ENCODE assay signal across 8 cellular contexts in genomic region chr17:20992987-20993862, GRCh38. TPM values are rescaled to one million over a fixed set of nuclear protein-coding genes. Genes with fewer than 3 reads are reported as not detected.
DNase-seq lines count a peak whose midpoint lies in the region; TF ChIP-seq lines count a peak whose summit lies in the region.

No MANE protein-coding gene starts in this region.

- no peak overlapping the region for H3K9ac ChIP-seq in mammary epithelial cell (ENCODE audit: insufficient read depth, low read length)

- dilution Hi-C loops in mammary epithelial cell (cut with HindIII; ENCODE audit: low sequenced_read_pairs), result no loop called here

- H3K36me3 ChIP-seq in mammary epithelial cell (ENCODE audit: insufficient read depth, low read length), result no peaks in the 10 kb centered on the region

- CTCF ChIA-PET in mammary epithelial cell (lab: Charles Lee; ENCODE audit: low non-redundant PET), result interaction anchor here (0.6 to 1.0 kb wide), 6 partner anchors 13 to 956 kb away, joined by 3 to 10 read pairs (median 6); partner anchors contain the start of gene USP22

- no peaks in the 10 kb centered on the region for H3K79me2 ChIP-seq in mammary epithelial cell (ENCODE audit: insufficient read depth, low read length)

- H3K4me2 ChIP-seq in mammary epithelial cell (ENCODE audit: insufficient read depth, low read depth, low read length), result peak overlapping the region; percentile 21

- DNase-seq in NCI-H2029 (lab: John Stamatoyannopoulos, UW) (peak; percentile 42), NCI-H2029 treated with DMSO at 0.1 percent for 48 hours (lab: John Stamatoyannopoulos, UW) (no peak), NCI-H1105 (lab: John Stamatoyannopoulos, UW) (peak; percentile 57), mammary epithelial cell (peak; percentile 47), immature natural killer cell (peak; percentile 33 to 51 (median 50)), NCI-H2107 (lab: John Stamatoyannopoulos, UW) (no peak)
- peak; percentile 46 for DNase-seq in stimulated activated CD4-positive, alpha-beta T cell treated with anti-CD3 and anti-CD28 coated beads, Interleukin-12 subunit alpha, Interleukin-12 subunit beta, amount 100 ng/mL, for 4 hours

- TF ChIP-seq CTCF in VCaP (conservative IDR thresholded peaks at IDR 0.05), result peak; percentile 91
- peak; percentile 98 for TF ChIP-seq CTCF in mammary epithelial cell (conservative IDR thresholded peaks at IDR 0.05 in 1 of 2, IDR thresholded peaks at IDR 0.05 in 1 of 2; ENCODE audit: extremely low read depth in 1 of 2, insufficient read depth in 1 of 2, low read depth in 1 of 2, low read length in 2 of 2)

- in situ Hi-C loops in mammary epithelial cell (cut with MboI; ENCODE audit: low sequenced_read_pairs in 2 of 2), result no loop called here

- H3K9me3 Mint-ChIP-seq in immature natural killer cell, result no peaks in the 10 kb centered on the region

- peak overlapping the region; percentile 51 for H2AFZ ChIP-seq in mammary epithelial cell (ENCODE audit: low read depth, low read length)

- peaks cover 0 to 1% (median 1%) of the 10 kb centered on the region in 3 donors for H3K27me3 Mint-ChIP-seq in immature natural killer cell (ENCODE audit: low read depth in 3 of 3)

- intact Hi-C loops in mammary epithelial cell (cut with micrococcal nuclease), result loop anchor here (1.0 kb wide), 4 partner anchors 49 to 192 kb away; no protein-coding TSS in a partner anchor

- H3K4me1 Mint-ChIP-seq in immature natural killer cell, result no peaks in the 10 kb centered on the region

- no peaks in the 10 kb centered on the region for H3K36me3 Mint-ChIP-seq in immature natural killer cell

- peak overlapping the region in 1 of 6 donors; percentile 58 for H3K27ac Mint-ChIP-seq in immature natural killer cell

- H3K4me1 ChIP-seq in mammary epithelial cell (ENCODE audit: insufficient read depth, low read length), result peaks cover 8% of the 10 kb centered on the region

- H3K4me3 Mint-ChIP-seq in immature natural killer cell, result no peak overlapping the region

- 52% methylated on average over 16 of the region's 17 CpGs for WGBS in mammary epithelial cell (ENCODE audit: low coverage, missing lambda C conversion rate)

- peak overlapping the region; percentile 33; the same call in 1 of the 2 replicates for H3K27ac ChIP-seq in VCaP
- H3K27ac ChIP-seq in mammary epithelial cell (ENCODE audit: insufficient read depth, low read depth, low read length), result no peak overlapping the region

- no TSS peak for BruUV-seq in mammary epithelial cell (replicated peaks; lab: Mats Ljungman, UMichigan)

- no peak overlapping the region for H3K4me3 ChIP-seq in mammary epithelial cell (replicated peaks in 1 of 3; ENCODE audit: insufficient read depth in 1 of 3, low read depth in 2 of 3, low read length in 3 of 3)

- no peaks in the 10 kb centered on the region for H4K20me1 ChIP-seq in mammary epithelial cell (ENCODE audit: insufficient read depth, low read length)

- H3K27me3 ChIP-seq in mammary epithelial cell (ENCODE audit: insufficient read depth, low read length), result no peaks in the 10 kb centered on the region

- no peaks in the 10 kb centered on the region for H3K9me3 ChIP-seq in mammary epithelial cell (replicated peaks; ENCODE audit: insufficient read depth, low read length)

RNA-seq across cellular contexts. Expression of gene USP22, which starts 49.6 kb away (rescaled TPM):
- 100 to 1,000 TPM; 187 to 318 TPM for total RNA-seq in mammary epithelial cell
- polyA plus RNA-seq in mammary epithelial cell (175 TPM), immature natural killer cell (10 to 100 TPM in 2 of 3 donors, 1 to 10 TPM in 1; 9.6 to 31.7 (median 21.4) TPM)
- polyA minus RNA-seq in mammary epithelial cell, result 423 TPM

Comparison
In these comparisons a context has a peak if more than half of its experiments do, and no peak if none do; other contexts are left out.
1. DNase-seq: peak in NCI-H2029 (single experiment), NCI-H1105 (single experiment), mammary epithelial cell (single experiment), immature natural killer cell (3 of 3) and stimulated activated CD4-positive, alpha-beta T cell treated with anti-CD3 and anti-CD28 coated beads, Interleukin-12 subunit alpha, Interleukin-12 subunit beta, amount 100 ng/mL, for 4 hours (single experiment); none in NCI-H2029 treated with DMSO at 0.1 percent for 48 hours (single experiment) and NCI-H2107 (single experiment).